Comparison of ENCODE assay signal across 9 cellular contexts in the genomic region with DNA sequence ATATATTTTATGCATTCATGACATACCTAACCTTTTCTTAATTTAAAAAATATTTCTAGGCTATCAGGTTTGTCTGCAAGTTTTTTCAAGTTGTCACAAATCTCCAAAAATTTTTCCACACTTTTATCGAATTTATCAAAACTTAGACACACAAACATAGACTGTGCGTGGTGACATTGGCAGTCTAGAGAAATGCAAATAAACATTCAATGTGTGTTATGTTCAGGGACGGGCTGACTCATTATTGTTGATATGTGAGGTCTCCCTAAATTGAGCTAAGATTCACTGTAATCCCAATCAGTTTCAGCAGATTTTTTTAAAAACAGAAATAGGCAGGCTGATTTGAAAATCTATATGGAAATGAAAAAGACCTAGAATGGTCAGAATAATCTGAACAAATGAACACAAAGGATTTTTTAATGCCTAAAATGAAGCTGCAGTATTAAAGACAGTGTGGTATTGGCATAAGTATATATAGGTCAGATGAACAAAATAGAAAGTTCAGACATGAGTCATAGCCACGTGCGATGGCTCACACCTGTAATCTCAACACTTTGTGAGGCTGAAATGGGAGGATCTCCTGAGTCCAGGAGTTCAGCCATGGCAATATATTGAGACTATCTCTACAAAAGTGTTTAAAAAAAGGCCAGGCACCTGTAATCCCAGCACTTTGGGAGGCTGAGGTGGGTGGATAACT. TPM values are rescaled to one million over a fixed set of nuclear protein-coding genes. Genes with fewer than 3 reads are reported as not detected.
A peak's percentile ranks its signal among the peaks of the same experiment; 100 is the strongest.
DNase-seq lines count a peak whose midpoint lies in the region; ATAC-seq, FAIRE-seq and TF ChIP-seq lines count a peak whose summit lies in the region.
"Had no signal": no experiment of that assay in that cellular context is flagged by ENCODE, and none has a peak within 500 bp of the region (broad histone marks: within the 10 kb centered on the region; RNA-seq: fewer than 3 reads in every experiment).

No MANE protein-coding gene starts in this region.

- no peaks in the 10 kb centered on the region for H3K9me3 Mint-ChIP-seq in T-helper 2 cell treated with Interferon-gamma antibody and Interleukin-4, amounts not matched to agents 5 μg/mL and 100 μg/mL, for 36 hours

- H3K4me3 Mint-ChIP-seq in T-helper 2 cell treated with Interferon-gamma antibody and Interleukin-4, amounts not matched to agents 5 μg/mL and 100 μg/mL, for 36 hours = no peak overlapping the region

- H3K79me2 ChIP-seq in fibroblast of lung (ENCODE audit: control insufficient read depth, insufficient read depth, low read length) = no peaks in the 10 kb centered on the region

- H3K9ac ChIP-seq in fibroblast of lung (ENCODE audit: insufficient read depth, low read length) = no peak overlapping the region

- H2AFZ ChIP-seq in fibroblast of lung (ENCODE audit: low read length) = no peak overlapping the region

- no peaks in the 10 kb centered on the region for H4K20me1 ChIP-seq in fibroblast of lung (ENCODE audit: control insufficient read depth, extremely low read depth, insufficient read depth, low read length)

- no peaks in the 10 kb centered on the region for H3K9me3 ChIP-seq in fibroblast of lung (ENCODE audit: control insufficient read depth, insufficient read depth, low read depth, low read length)

- no peak overlapping the region for H3K4me2 ChIP-seq in fibroblast of lung (ENCODE audit: extremely low read depth, insufficient read depth, low read length)

- no peak overlapping the region for H3K4me3 ChIP-seq in fibroblast of lung (replicated peaks in 1 of 4; ENCODE audit: control extremely low read depth in 1 of 4, insufficient read depth in 1 of 4, low read depth in 3 of 4, low read length in 4 of 4)

- no peaks in the 10 kb centered on the region for H3K27me3 ChIP-seq in fibroblast of lung (ENCODE audit: control insufficient read depth, insufficient read depth, low read length)

- CTCF ChIA-PET in HEK293T (lab: Yijun Ruan, JAX) = no interaction called here

- H3K27me3 Mint-ChIP-seq in T-helper 2 cell treated with Interferon-gamma antibody and Interleukin-4, amounts not matched to agents 5 μg/mL and 100 μg/mL, for 36 hours (ENCODE audit: low read depth) = no peaks in the 10 kb centered on the region

- peak; percentile 71 for FAIRE-seq in GM12892 (lab: Jason Lieb, UNC)

- TF ChIP-seq POLR2A in GM12892 (IDR thresholded peaks at IDR 0.05; ENCODE audit: low read depth, low read length) = no peak

- ATAC-seq in GM21381 (IDR thresholded peaks at IDR 0.05; ENCODE audit: unreplicated experiment) (peak; percentile 87), HG03432 (IDR thresholded peaks at IDR 0.05; ENCODE audit: unreplicated experiment) (peak; percentile 87)

- no peak overlapping the region for H3K27ac Mint-ChIP-seq in T-helper 2 cell treated with Interferon-gamma antibody and Interleukin-4, amounts not matched to agents 5 μg/mL and 100 μg/mL, for 36 hours

- H3K4me1 ChIP-seq in fibroblast of lung (ENCODE audit: control insufficient read depth, extremely low read depth, insufficient read depth, low read length) = no peaks in the 10 kb centered on the region

- no peaks in the 10 kb centered on the region for H3K36me3 Mint-ChIP-seq in T-helper 2 cell treated with Interferon-gamma antibody and Interleukin-4, amounts not matched to agents 5 μg/mL and 100 μg/mL, for 36 hours (ENCODE audit: low read depth)

- POLR2A ChIA-PET in HEK293T (lab: Yijun Ruan, JAX) = no interaction called here

- H3K4me1 Mint-ChIP-seq in T-helper 2 cell treated with Interferon-gamma antibody and Interleukin-4, amounts not matched to agents 5 μg/mL and 100 μg/mL, for 36 hours (ENCODE audit: low read depth) = peaks cover 5% of the 10 kb centered on the region

- no peak overlapping the region for H3K27ac ChIP-seq in fibroblast of lung (ENCODE audit: insufficient read depth, low read length)

- no peaks in the 10 kb centered on the region for H3K36me3 ChIP-seq in fibroblast of lung (ENCODE audit: control insufficient read depth, insufficient read depth, low read length)

- no peak for DNase-seq in GM12892 (ENCODE audit: insufficient read length)
- peak; percentile 8 to 21 for DNase-seq in fibroblast of lung (ENCODE audit: low read depth in 2 of 2)
- DNase-seq in putamen (ENCODE audit: low spot score) = no peak
- DNase-seq in H4 (ENCODE audit: low spot score) = no peak
- no peak for DNase-seq in HEK293T (ENCODE audit: extremely low spot score)
- DNase-seq in T-helper 2 cell treated with Interferon-gamma antibody and Interleukin-4, amounts not matched to agents 5 μg/mL and 100 μg/mL, for 36 hours (ENCODE audit: low spot score) = no peak
- DNase-seq: T-helper 9 cell had no signal

- no peak for TF ChIP-seq CTCF in fibroblast of lung (conservative IDR thresholded peaks at IDR 0.05 in 1 of 2, IDR thresholded peaks at IDR 0.05 in 1 of 2; ENCODE audit: low read depth in 1 of 2, low read length in 2 of 2)

TF ChIP-seq in HEK293T, 16 proteins besides CTCF, POLR2A, EP300 and RAD21:
- TF ChIP-seq SUZ12 (IDR thresholded peaks at IDR 0.05) (no peak), HDGF (IDR thresholded peaks at IDR 0.05; ENCODE audit: borderline replicate concordance) (no peak), BHLHE40 (IDR thresholded peaks at IDR 0.05; ENCODE audit: borderline replicate concordance) (no peak), TARDBP (IDR thresholded peaks at IDR 0.05) (no peak), FOXK2 (IDR thresholded peaks at IDR 0.05) (no peak), SP1 (IDR thresholded peaks at IDR 0.05) (no peak), ARNT (IDR thresholded peaks at IDR 0.05) (no peak), L3MBTL2 (conservative IDR thresholded peaks at IDR 0.05) (no peak)

RNA-seq across cellular contexts. Expression of gene BLTP3A, which starts 19.2 kb away (rescaled TPM):
- 5.7 TPM for polyA plus RNA-seq in GM12892 (2012; ENCODE audit: missing spikeins)
- total RNA-seq in fibroblast of lung = 5.4 and 7.1 TPM in 2 replicates
- polyA plus RNA-seq in fibroblast of lung = 3.3 and 5.0 TPM in 2 replicates
- 2.6 and 3.3 TPM in 2 replicates for polyA plus RNA-seq in fibroblast of lung (2012)
- 7.9 and 22.8 TPM in 2 replicates for polyA minus RNA-seq in fibroblast of lung (ENCODE audit: low replicate concordance)
- 4.4 and 6.2 TPM in 2 replicates for total RNA-seq in H4 (2014; rRNA removed; shearing (Covaris generic))

RNA-seq across cellular contexts. Expression of gene SNRPC, which starts 53.8 kb away (rescaled TPM):
- 167 TPM for polyA plus RNA-seq in GM12892 (2012; ENCODE audit: missing spikeins)
- total RNA-seq in fibroblast of lung = 44.7 and 62.4 TPM in 2 replicates
- polyA plus RNA-seq in fibroblast of lung = 201 and 328 TPM in 2 replicates
- polyA plus RNA-seq in fibroblast of lung (2012) = 148 and 200 TPM in 2 replicates
- 132 and 180 TPM in 2 replicates for polyA minus RNA-seq in fibroblast of lung (ENCODE audit: low replicate concordance)
- 134 and 194 TPM in 2 replicates for total RNA-seq in H4 (2014; rRNA removed; shearing (Covaris generic))

Comparison
In these comparisons a context has a peak if more than half of its experiments do, and no peak if none do; other contexts are left out.
1. DNase-seq: peak in fibroblast of lung (2 of 2); none in GM12892 (single experiment), putamen (single experiment), H4 (single experiment), HEK293T (single experiment) and T-helper 2 cell treated with Interferon-gamma antibody and Interleukin-4, amounts not matched to agents 5 μg/mL and 100 μg/mL, for 36 hours (single experiment).